21 cellular contexts compared by ENCODE assay signal in genomic region chr6:139278190-139278589, GRCh38. TPM values are rescaled to one million over a fixed set of nuclear protein-coding genes. Genes with fewer than 3 reads are reported as not detected.
DNase-seq lines count a peak whose midpoint lies in the region; ATAC-seq and TF ChIP-seq lines count a peak whose summit lies in the region.
"Had no signal": no experiment of that assay in that cellular context is flagged by ENCODE, and none has a peak within 500 bp of the region (broad histone marks: within the 10 kb centered on the region; RNA-seq: fewer than 3 reads in every experiment).

No MANE protein-coding gene starts in this region.

- in situ Hi-C loops in IMR-90 (cut with MboI; ENCODE audit: low sequenced_read_pairs), result no loop called here
- in situ Hi-C loops in GM13976 (cut with MboI; ENCODE audit: low sequenced_read_pairs, unreplicated experiment), result no loop called here

- H3K79me2 ChIP-seq in H9 (ENCODE audit: insufficient read depth, low read length), result no peaks in the 10 kb centered on the region

- no peaks in the 10 kb centered on the region for H3K27me3 ChIP-seq in CD4-positive, alpha-beta memory T cell (ENCODE audit: insufficient read depth, low read length)
- H3K27me3 ChIP-seq in IMR-90 (ENCODE audit: control insufficient read depth, insufficient read depth, low read length), result no peaks in the 10 kb centered on the region
- H3K27me3 ChIP-seq in endodermal cell (ENCODE audit: control insufficient read depth, insufficient read depth, low read length, poor library complexity, severe bottlenecking), result no peaks in the 10 kb centered on the region
- H3K27me3 ChIP-seq in H9 (ENCODE audit: insufficient read depth, low read length), result no peaks in the 10 kb centered on the region
- no peaks in the 10 kb centered on the region for H3K27me3 ChIP-seq in upper lobe of right lung

- no peak overlapping the region for H3K14ac ChIP-seq in IMR-90 (replicated peaks; ENCODE audit: low read depth, low read length)
- no peak overlapping the region for H3K14ac ChIP-seq in H9 (ENCODE audit: insufficient read depth, low read length)

- dilution Hi-C loops in IMR-90 (cut with HindIII; ENCODE audit: low sequenced_read_pairs, unreplicated experiment), result no loop called here

- H3K18ac ChIP-seq in IMR-90 (ENCODE audit: low read depth, low read length), result no peak overlapping the region
- H3K18ac ChIP-seq in H9 (ENCODE audit: insufficient read length, low read depth, low read length), result no peak overlapping the region

- TF ChIP-seq CTCF in IMR-90 (conservative IDR thresholded peaks at IDR 0.05; ENCODE audit: low read depth, low read length) (no peak), endodermal cell (conservative IDR thresholded peaks at IDR 0.05) (no peak), H9 (conservative IDR thresholded peaks at IDR 0.05) (no peak), omental fat pad (IDR thresholded peaks at IDR 0.05) (no peak), GM13976 (IDR thresholded peaks at IDR 0.05; ENCODE audit: borderline replicate concordance, control extremely low read depth, extremely low read depth, insufficient read depth, missing control alignments) (no peak), upper lobe of right lung (IDR thresholded peaks at IDR 0.05) (no peak)

- no peaks in the 10 kb centered on the region for H3K9me3 ChIP-seq in CD4-positive, alpha-beta memory T cell (ENCODE audit: control insufficient read depth in 1 of 2, low read length in 2 of 2)
- H3K9me3 ChIP-seq in IMR-90 (ENCODE audit: control insufficient read depth, insufficient read depth, low read length) (no peaks in the 10 kb centered on the region), endodermal cell (ENCODE audit: control insufficient read depth, low read length) (no peaks in the 10 kb centered on the region), H9 (ENCODE audit: control insufficient read depth, low read depth, low read length) (no peaks in the 10 kb centered on the region), upper lobe of right lung (no peaks in the 10 kb centered on the region)
- H3K9me3 ChIP-seq: lower lobe of right lung had no signal

- H3K23me2 ChIP-seq in H9 (ENCODE audit: insufficient read length, low read depth, low read length, poor library complexity, severe bottlenecking), result no peaks in the 10 kb centered on the region

- H3K4ac ChIP-seq in IMR-90 (ENCODE audit: low read depth, low read length), result no peak overlapping the region
- H3K4ac ChIP-seq in H9 (ENCODE audit: low read depth, low read length), result no peak overlapping the region

- no peak overlapping the region for H3T11ph ChIP-seq in H9 (ENCODE audit: low read length)

- peak overlapping the region; percentile 55 for H2AK9ac ChIP-seq in IMR-90 (replicated peaks; ENCODE audit: low read depth, low read length, poor library complexity)

- H3K4me1 ChIP-seq in CD4-positive, alpha-beta memory T cell (ENCODE audit: insufficient read depth, low read length), result peaks cover 17% of the 10 kb centered on the region
- H3K4me1 ChIP-seq in IMR-90 (ENCODE audit: control insufficient read depth, insufficient read depth, low read length) (no peaks in the 10 kb centered on the region), endodermal cell (ENCODE audit: control insufficient read depth, insufficient read depth, low read length) (peaks cover 3% of the 10 kb centered on the region), H9 (ENCODE audit: insufficient read depth, low read length) (no peaks in the 10 kb centered on the region), upper lobe of right lung (no peaks in the 10 kb centered on the region)
- H3K4me1 ChIP-seq: lower lobe of right lung had no signal

- H4K8ac ChIP-seq in IMR-90 (ENCODE audit: low read depth in 2 of 2, low read length in 2 of 2), result no peak overlapping the region
- H4K8ac ChIP-seq in H9 (replicated peaks; ENCODE audit: insufficient read length, low read depth, low read length), result no peak overlapping the region

- CTCF ChIA-PET in CD4-positive, alpha-beta memory T cell (lab: Charles Lee; ENCODE audit: partially characterized antibody), result interaction anchor here (1.4 to 2.6 kb wide), 3 partner anchors 12 to 86 kb away, joined by 3 to 6 read pairs (median 5); no protein-coding TSS in a partner anchor
- CTCF ChIA-PET in IMR-90 (lab: Yijun Ruan, JAX), result no interaction called here

- no peak overlapping the region for H3K9ac ChIP-seq in IMR-90 (ENCODE audit: low read depth, low read length)
- no peak overlapping the region for H3K9ac ChIP-seq in endodermal cell (ENCODE audit: extremely low read depth, low read length, poor library complexity, severe bottlenecking)
- no peak overlapping the region for H3K9ac ChIP-seq in H9 (ENCODE audit: extremely low read depth, insufficient read length, low read length)

- no TSS peak for BruUV-seq in IMR-90 (replicated peaks; lab: Mats Ljungman, UMichigan)

- H2AFZ ChIP-seq in IMR-90 (replicated peaks; ENCODE audit: low read length, poor library complexity) (no peak overlapping the region), H9 (ENCODE audit: low read length) (no peak overlapping the region)

- H3K4me3 ChIP-seq in CD4-positive, alpha-beta memory T cell (ENCODE audit: low read length in 2 of 2), result no peak overlapping the region
- no peak overlapping the region for H3K4me3 ChIP-seq in IMR-90 (ENCODE audit: insufficient read depth, low read depth, low read length)
- no peak overlapping the region for H3K4me3 ChIP-seq in endodermal cell (ENCODE audit: low read length)
- no peak overlapping the region for H3K4me3 ChIP-seq in upper lobe of right lung
- H3K4me3 ChIP-seq: lower lobe of right lung had no signal

- POLR2A ChIA-PET in CD4-positive, alpha-beta memory T cell (lab: Charles Lee; ENCODE audit: partially characterized antibody), result interaction anchor here (4.0 kb wide), 1 partner anchor 14 kb away, joined by 45 read pairs; the partner anchor contains the start of gene TXLNB
- POLR2A ChIA-PET in IMR-90 (lab: Charles Lee; ENCODE audit: unreplicated experiment), result no interaction called here

- H3K23ac ChIP-seq in IMR-90 (ENCODE audit: low read depth, low read length) (no peak overlapping the region; the same call in 1 of the 2 replicates), H9 (ENCODE audit: insufficient read length, low read depth, low read length) (no peak overlapping the region)

- H2BK20ac ChIP-seq in IMR-90 (ENCODE audit: low read depth, low read length) (no peak overlapping the region), H9 (ENCODE audit: low read depth, low read length, poor library complexity, severe bottlenecking) (no peak overlapping the region)

- no peaks in the 10 kb centered on the region for H3K36me3 Mint-ChIP-seq in CD4-positive, alpha-beta memory T cell
- H3K36me3 Mint-ChIP-seq in endodermal cell (ENCODE audit: low read depth), result no peaks in the 10 kb centered on the region
- H3K36me3 Mint-ChIP-seq in naive B cell, result peaks cover 0 to 7% of the 10 kb centered on the region in 2 donors
- no peaks in the 10 kb centered on the region for H3K36me3 Mint-ChIP-seq in H9 (ENCODE audit: insufficient read depth in 1 of 3, low read depth in 3 of 3)
- H3K36me3 Mint-ChIP-seq: activated CD8-positive, alpha-beta memory T cell treated with anti-CD3 and anti-CD28 coated beads, Interleukin-2, amount 10 ng/mL, durations not matched to agents 7 days and 5 days had no signal

- ATAC-seq in IMR-90 (ENCODE audit: low read depth) (peak; percentile 48), naive B cell (ENCODE audit: low read depth in 2 of 2) (no peak), omental fat pad (ENCODE audit: low FRiP score) (no peak), upper lobe of right lung (no peak)
- ATAC-seq: activated CD8-positive, alpha-beta memory T cell treated with anti-CD3 and anti-CD28 coated beads, Interleukin-2, amount 10 ng/mL, durations not matched to agents 7 days and 5 days; HCT116; lower lobe of right lung; Panc1 had no signal

- no peak overlapping the region for H4K5ac ChIP-seq in IMR-90 (ENCODE audit: low read depth, low read length)
- no peak overlapping the region for H4K5ac ChIP-seq in H9 (ENCODE audit: insufficient read length, low read depth, low read length)

- H3K79me1 ChIP-seq in IMR-90 (ENCODE audit: low read depth in 1 of 2, low read length in 2 of 2), result no peaks in the 10 kb centered on the region
- H3K79me1 ChIP-seq in H9 (ENCODE audit: insufficient read depth, low read depth, low read length, poor library complexity, severe bottlenecking), result no peaks in the 10 kb centered on the region

- H3K36me3 ChIP-seq in CD4-positive, alpha-beta memory T cell (ENCODE audit: insufficient read depth, low read length), result no peaks in the 10 kb centered on the region
- H3K36me3 ChIP-seq in IMR-90 (ENCODE audit: control insufficient read depth, insufficient read depth, low read length) (no peaks in the 10 kb centered on the region), endodermal cell (ENCODE audit: control insufficient read depth, insufficient read depth, low read length) (no peaks in the 10 kb centered on the region), upper lobe of right lung (no peaks in the 10 kb centered on the region)
- H3K36me3 ChIP-seq: lower lobe of right lung had no signal

- no peak for TF ChIP-seq RAD21 in IMR-90 (IDR thresholded peaks at IDR 0.05; ENCODE audit: low read length)

- no peak overlapping the region for H3K27ac ChIP-seq in CD4-positive, alpha-beta memory T cell (ENCODE audit: low read depth, low read length)
- no peak overlapping the region for H3K27ac ChIP-seq in IMR-90 (ENCODE audit: insufficient read depth, low read length)
- H3K27ac ChIP-seq in endodermal cell (ENCODE audit: low read depth, low read length), result no peak overlapping the region
- no peak overlapping the region for H3K27ac ChIP-seq in H9 (ENCODE audit: insufficient read length, low read depth, low read length)
- H3K27ac ChIP-seq in upper lobe of right lung, result no peak overlapping the region
- H3K27ac ChIP-seq: lower lobe of right lung had no signal

- H3K27me3 Mint-ChIP-seq in CD4-positive, alpha-beta memory T cell, result no peaks in the 10 kb centered on the region
- H3K27me3 Mint-ChIP-seq in endodermal cell (ENCODE audit: insufficient read depth) (peaks cover 1% of the 10 kb centered on the region), naive B cell (no peaks in the 10 kb centered on the region), H9 (ENCODE audit: low read depth) (no peaks in the 10 kb centered on the region)
- H3K27me3 Mint-ChIP-seq: activated CD8-positive, alpha-beta memory T cell treated with anti-CD3 and anti-CD28 coated beads, Interleukin-2, amount 10 ng/mL, durations not matched to agents 7 days and 5 days had no signal

- H4K91ac ChIP-seq in IMR-90 (ENCODE audit: insufficient read depth, low read depth, low read length) (no peak overlapping the region), H9 (ENCODE audit: insufficient read length, low read depth, low read length) (no peak overlapping the region)

- peaks cover 12 to 31% (median 23%) of the 10 kb centered on the region in 4 donors for H3K4me1 Mint-ChIP-seq in CD4-positive, alpha-beta memory T cell
- H3K4me1 Mint-ChIP-seq in endodermal cell (peaks cover 19% of the 10 kb centered on the region), naive B cell (peaks cover 24 to 68% (median 44%) of the 10 kb centered on the region in 3 donors), H9 (peaks cover 2 to 6% of the 10 kb centered on the region in 2 experiments; a peak in 1 of 4 replicates)

- WGBS in IMR-90 (ENCODE audit: extremely low coverage in 2 of 2, insufficient read length in 1 of 2), 2 experiments, result 100% methylated on average over 2 of the region's 2 CpGs; no CpG with 5 or more reads in 1 of the 2 experiments
- 78 to 86% methylated on average over 2 of the region's 2 CpGs for WGBS in endodermal cell (ENCODE audit: insufficient coverage in 1 of 2, insufficient read length in 1 of 2), 2 experiments
- no CpG with 5 or more reads among the region's 2 CpGs for WGBS in H9 (ENCODE audit: extremely low coverage, insufficient read length, low lambda C conversion rate)

- H3K56ac ChIP-seq in IMR-90 (ENCODE audit: extremely low read depth, insufficient read depth, low read length) (no peak overlapping the region), H9 (ENCODE audit: insufficient read length, low read depth, low read length) (no peak overlapping the region)

- no peaks in the 10 kb centered on the region for H3K9me1 ChIP-seq in IMR-90 (ENCODE audit: insufficient read depth, low read length)

- no peaks in the 10 kb centered on the region for H4K20me1 ChIP-seq in IMR-90 (ENCODE audit: insufficient read depth, low read length)
- no peaks in the 10 kb centered on the region for H4K20me1 ChIP-seq in H9 (ENCODE audit: control insufficient read depth, insufficient read depth, insufficient read length)

- no peak overlapping the region for H2BK120ac ChIP-seq in IMR-90 (ENCODE audit: low read depth, low read length)
- no peak overlapping the region for H2BK120ac ChIP-seq in H9 (ENCODE audit: low read depth, low read length, poor library complexity, severe bottlenecking)

- no peak overlapping the region for H3K4me3 Mint-ChIP-seq in CD4-positive, alpha-beta memory T cell
- H3K4me3 Mint-ChIP-seq in endodermal cell, result no peak overlapping the region
- H3K4me3 Mint-ChIP-seq in naive B cell, result peak overlapping the region in 6 of 8 donors; percentile 6 to 85 (median 15)
- H3K4me3 Mint-ChIP-seq in H9, result no peak overlapping the region
- H3K4me3 Mint-ChIP-seq: activated CD8-positive, alpha-beta memory T cell treated with anti-CD3 and anti-CD28 coated beads, Interleukin-2, amount 10 ng/mL, durations not matched to agents 7 days and 5 days had no signal

- no peak for DNase-seq in CD4-positive, alpha-beta memory T cell
- DNase-seq in IMR-90 (peak; percentile 53), endodermal cell (peak; percentile 56), naive B cell (no peak), H9 (no peak), omental fat pad (ENCODE audit: low spot score) (no peak), GM13976 (ENCODE audit: low spot score) (no peak), upper lobe of right lung (no peak)
- DNase-seq: activated CD4-positive, CD25-positive, alpha-beta regulatory T cell; activated CD8-positive, alpha-beta memory T cell treated with anti-CD3 and anti-CD28 coated beads, Interleukin-2, amount 10 ng/mL, durations not matched to agents 7 days and 5 days; activated effector memory CD4-positive, alpha-beta T cell treated with anti-CD3 and anti-CD28 coated beads, Interleukin-2, amount 50 U/mL, for 16 hours; anterior cingulate cortex; Calu3; cortex of kidney; GF-D8; lower lobe of right lung; NCI-H69; retina; stimulated activated CD4-positive, alpha-beta T cell treated with anti-CD3 and anti-CD28 coated beads, Interleukin-1b, Interleukin-23, amount 100 ng/mL, for 48 hours had no signal

- intact Hi-C loops in CD4-positive, alpha-beta memory T cell (cut with micrococcal nuclease), result no loop called here
- intact Hi-C loops in IMR-90 (cut with micrococcal nuclease), result no loop called here
- intact Hi-C loops in upper lobe of right lung (cut with DNase I), result no loop called here

- peak overlapping the region in 6 of 7 donors; percentile 25 to 85 (median 60) for H3K27ac Mint-ChIP-seq in CD4-positive, alpha-beta memory T cell
- H3K27ac Mint-ChIP-seq in endodermal cell (no peak overlapping the region), naive B cell (peak overlapping the region; percentile 2 to 94 (median 80)), H9 (no peak overlapping the region)
- H3K27ac Mint-ChIP-seq: activated CD8-positive, alpha-beta memory T cell treated with anti-CD3 and anti-CD28 coated beads, Interleukin-2, amount 10 ng/mL, durations not matched to agents 7 days and 5 days had no signal

- H2AK5ac ChIP-seq in IMR-90 (ENCODE audit: low read depth, low read length), result no peak overlapping the region
- H2AK5ac ChIP-seq in H9 (ENCODE audit: insufficient read length, low read length), result no peak overlapping the region

- H2BK12ac ChIP-seq in H9 (ENCODE audit: insufficient read length, low read depth, low read length), result no peak overlapping the region

- H3K9me3 Mint-ChIP-seq in CD4-positive, alpha-beta memory T cell, result no peaks in the 10 kb centered on the region
- H3K9me3 Mint-ChIP-seq in endodermal cell (no peaks in the 10 kb centered on the region), naive B cell (no peaks in the 10 kb centered on the region), H9 (no peaks in the 10 kb centered on the region)

- TF ChIP-seq POLR2A in IMR-90 (IDR thresholded peaks at IDR 0.05; ENCODE audit: low read depth, low read length), result no peak

- H3K4me2 ChIP-seq in IMR-90 (ENCODE audit: low read depth, low read length) (no peak overlapping the region), H9 (ENCODE audit: insufficient read depth, insufficient read length, low read length) (no peak overlapping the region)

- no peak overlapping the region for H2BK5ac ChIP-seq in IMR-90 (ENCODE audit: low read depth, low read length, poor library complexity, severe bottlenecking)
- H2BK5ac ChIP-seq in H9 (ENCODE audit: insufficient read length, low read length), result no peak overlapping the region

- no peak overlapping the region for H2BK15ac ChIP-seq in IMR-90 (ENCODE audit: low read depth, low read length)
- H2BK15ac ChIP-seq in H9 (ENCODE audit: low read depth, low read length), result no peak overlapping the region

RNA-seq across cellular contexts. Expression of gene TXLNB, which starts 13.6 kb away (rescaled TPM):
- total RNA-seq in CD4-positive, alpha-beta memory T cell, result 1 to 10 TPM; 1.4 to 1.6 TPM
- under 1 TPM in 1 of 2 donors, not detected in 1; 0.78 TPM for polyA plus RNA-seq in CD4-positive, alpha-beta memory T cell
- total RNA-seq in IMR-90 (2012; rRNA removed), result under 0.01 TPM in 2 replicates
- 0.04 and 0.05 TPM in 2 replicates for polyA plus RNA-seq in IMR-90 (2012; rRNA removed)
- polyA plus RNA-seq in IMR-90 (2012; cell fraction: cytosol; rRNA removed), result 0.04 TPM in 1 of 2 replicates, not detected in the other
- polyA plus RNA-seq in IMR-90 (2012; cell fraction: nucleus; rRNA removed; ENCODE audit: low replicate concordance), result 0.01 and 0.11 TPM in 2 replicates
- not detected for total RNA-seq in endodermal cell
- polyA plus RNA-seq in endodermal cell (2013, experiment 1 of 2), result 0.46 TPM
- 0.62 TPM for polyA plus RNA-seq in endodermal cell (2013, experiment 2 of 2)
- polyA plus RNA-seq in naive B cell (ENCODE audit: low read depth in 6 of 6), result 1 to 10 TPM in 2 of 6 donors, under 1 TPM in 4; 0.35 to 2.1 (median 0.74) TPM
- total RNA-seq in H9 (2021), result 0.04 TPM in 1 of 2 replicates, not detected in the other
- 1 to 10 TPM in 3 of 4 donors, under 1 TPM in 1; 0.37 to 1.4 (median 1.2) TPM for total RNA-seq in omental fat pad
- total RNA-seq in upper lobe of right lung, result 1.3 TPM

Comparison
In these comparisons a context has a peak if more than half of its experiments do, and no peak if none do; other contexts are left out.
1. DNase-seq: peak in IMR-90 (single experiment) and endodermal cell (single experiment); none in CD4-positive, alpha-beta memory T cell (0 of 5), naive B cell (single experiment), H9 (single experiment), omental fat pad (single experiment), GM13976 (single experiment) and upper lobe of right lung (single experiment).
2. H3K27ac Mint-ChIP-seq: peak in CD4-positive, alpha-beta memory T cell (6 of 7) and naive B cell (6 of 6); none in endodermal cell (single experiment) and H9 (0 of 3).
3. H3K4me3 Mint-ChIP-seq: peak in naive B cell (6 of 8); none in CD4-positive, alpha-beta memory T cell (0 of 8), endodermal cell (single experiment) and H9 (0 of 2).